ENCODE assay signal across 8 cellular contexts in the genomic region with DNA sequence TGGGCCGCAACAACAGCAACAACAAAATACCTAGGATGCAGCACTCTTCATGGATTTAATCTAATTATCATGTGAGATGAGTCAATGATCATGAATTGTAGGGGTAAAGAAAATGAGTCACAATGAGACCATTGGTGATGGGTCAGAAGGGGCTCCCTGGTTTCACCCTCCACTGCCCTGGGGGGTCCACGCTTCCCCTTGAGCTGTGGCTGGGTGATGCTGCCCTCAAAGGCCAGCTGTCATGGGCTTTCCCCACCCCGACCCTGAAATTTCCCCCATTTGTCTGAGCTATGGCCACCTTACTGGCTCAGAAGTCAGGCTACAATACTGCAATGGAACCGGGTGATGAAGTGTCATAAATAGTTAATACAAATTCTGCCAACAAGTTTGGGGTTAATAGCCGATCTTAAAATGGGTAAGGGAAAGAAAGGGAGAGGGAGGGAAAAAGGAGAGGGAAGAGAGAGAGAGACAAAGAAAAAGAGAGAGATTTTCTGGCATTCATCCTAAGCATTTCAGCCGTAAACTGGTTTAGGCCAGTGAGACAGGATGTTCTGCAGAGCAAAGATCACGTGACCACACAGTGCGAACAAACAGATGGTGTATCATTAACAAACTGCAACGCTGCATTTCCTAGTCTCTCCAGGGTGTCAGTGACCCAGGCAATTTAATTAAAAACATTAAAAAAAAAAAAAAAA.
DNase-seq lines count a peak whose midpoint lies in the region; ATAC-seq, FAIRE-seq and TF ChIP-seq lines count a peak whose summit lies in the region.

No MANE protein-coding gene starts in this region.

- H3K9me3 ChIP-seq in pancreas: no peaks in the 10 kb centered on the region

- ATAC-seq in HG02678 (IDR thresholded peaks at IDR 0.05; ENCODE audit: unreplicated experiment): peak; percentile 72
- peak; percentile 65 for ATAC-seq in foreskin keratinocyte
- ATAC-seq in pancreas: peak; percentile 82 to 92 (median 88)
- no peak for ATAC-seq in HG03442 (IDR thresholded peaks at IDR 0.05; ENCODE audit: unreplicated experiment)

- intact Hi-C loops in activated T-helper 1 cell treated with anti-CD3 and anti-CD28 coated beads, Interleukin-12 subunit alpha, Interleukin-12 subunit beta, Interleukin-2, Interleukin-4 antibody, amounts not matched to agents 30 ng/mL and 10 ng/mL and 1 ng/mL, durations not matched to agents 14 hours and 24 hours and 36 hours (cut with micrococcal nuclease): loop anchor here (1.0 to 5.0 kb wide), 3 partner anchors 13 to 137 kb away; no protein-coding TSS in a partner anchor
- intact Hi-C loops in pancreas (cut with DNase I): loop anchor here in 1 of 3 donors (10.0 kb wide), 2 partner anchors 135 to 145 kb away; a partner anchor contains a TSS

- H3K4me3 ChIP-seq in pancreas: no peak overlapping the region

- peak overlapping the region; percentile 25 for H3K4me3 Mint-ChIP-seq in activated T-helper 1 cell treated with anti-CD3 and anti-CD28 coated beads, Interleukin-12 subunit alpha, Interleukin-12 subunit beta, Interleukin-2, Interleukin-4 antibody, amounts not matched to agents 30 ng/mL and 10 ng/mL and 1 ng/mL, durations not matched to agents 14 hours and 24 hours and 36 hours

- peaks cover 14% of the 10 kb centered on the region for H3K4me1 ChIP-seq in foreskin keratinocyte
- H3K4me1 ChIP-seq in pancreas: peaks cover 23% of the 10 kb centered on the region in 3 donors

- peak overlapping the region; percentile 90 for H3K27ac Mint-ChIP-seq in activated T-helper 1 cell treated with anti-CD3 and anti-CD28 coated beads, Interleukin-12 subunit alpha, Interleukin-12 subunit beta, Interleukin-2, Interleukin-4 antibody, amounts not matched to agents 30 ng/mL and 10 ng/mL and 1 ng/mL, durations not matched to agents 14 hours and 24 hours and 36 hours

- no peaks in the 10 kb centered on the region for H3K9me3 Mint-ChIP-seq in activated T-helper 1 cell treated with anti-CD3 and anti-CD28 coated beads, Interleukin-12 subunit alpha, Interleukin-12 subunit beta, Interleukin-2, Interleukin-4 antibody, amounts not matched to agents 30 ng/mL and 10 ng/mL and 1 ng/mL, durations not matched to agents 14 hours and 24 hours and 36 hours

- TF ChIP-seq CTCF in foreskin keratinocyte (conservative IDR thresholded peaks at IDR 0.05) (no peak), pancreas (IDR thresholded peaks at IDR 0.05) (no peak)

- peaks cover 25% of the 10 kb centered on the region for H3K4me1 Mint-ChIP-seq in activated T-helper 1 cell treated with anti-CD3 and anti-CD28 coated beads, Interleukin-12 subunit alpha, Interleukin-12 subunit beta, Interleukin-2, Interleukin-4 antibody, amounts not matched to agents 30 ng/mL and 10 ng/mL and 1 ng/mL, durations not matched to agents 14 hours and 24 hours and 36 hours (ENCODE audit: low read depth)

- H3K27ac ChIP-seq in foreskin keratinocyte: peak overlapping the region; percentile 90
- H3K27ac ChIP-seq in pancreas: peak overlapping the region; percentile 63 to 92 (median 84)

- peaks cover 2% of the 10 kb centered on the region for H3K36me3 Mint-ChIP-seq in activated T-helper 1 cell treated with anti-CD3 and anti-CD28 coated beads, Interleukin-12 subunit alpha, Interleukin-12 subunit beta, Interleukin-2, Interleukin-4 antibody, amounts not matched to agents 30 ng/mL and 10 ng/mL and 1 ng/mL, durations not matched to agents 14 hours and 24 hours and 36 hours (ENCODE audit: low read depth)

- H3K27me3 Mint-ChIP-seq in activated T-helper 1 cell treated with anti-CD3 and anti-CD28 coated beads, Interleukin-12 subunit alpha, Interleukin-12 subunit beta, Interleukin-2, Interleukin-4 antibody, amounts not matched to agents 30 ng/mL and 10 ng/mL and 1 ng/mL, durations not matched to agents 14 hours and 24 hours and 36 hours (ENCODE audit: insufficient read depth): peaks cover 3% of the 10 kb centered on the region

- peak; percentile 81 for FAIRE-seq in pancreas (lab: Jason Lieb, UNC)

- H3K36me3 ChIP-seq in pancreas: no peaks in the 10 kb centered on the region

- H3K27me3 ChIP-seq in foreskin keratinocyte: no peaks in the 10 kb centered on the region
- H3K27me3 ChIP-seq in pancreas: no peaks in the 10 kb centered on the region

- peak; percentile 97 for DNase-seq in G401 (ENCODE audit: low spot score)
- peak; percentile 81 for DNase-seq in NCI-H345 treated with DMSO at 0.1 percent for 48 hours (lab: John Stamatoyannopoulos, UW; ENCODE audit: unreplicated experiment)
- peak; percentile 38 for DNase-seq in activated T-helper 1 cell treated with anti-CD3 and anti-CD28 coated beads, Interleukin-12 subunit alpha, Interleukin-12 subunit beta, Interleukin-2, Interleukin-4 antibody, amounts not matched to agents 30 ng/mL and 10 ng/mL and 1 ng/mL, durations not matched to agents 14 hours and 24 hours and 36 hours (ENCODE audit: low spot score)
- peak in 1 of 2 donors; percentile 82 for DNase-seq in foreskin keratinocyte
- peak in 4 of 6 donors; percentile 52 to 79 (median 72) for DNase-seq in pancreas
- DNase-seq in amniotic stem cell (lab: John Stamatoyannopoulos, UW): no peak

- in situ Hi-C loops in G401 (cut with HindIII; ENCODE audit: low sequenced_read_pairs): no loop called here

- 29% methylated on average over 9 of the region's 9 CpGs for WGBS in pancreas, 2 donors
